34 cellular contexts compared by ENCODE assay signal in the genomic region with DNA sequence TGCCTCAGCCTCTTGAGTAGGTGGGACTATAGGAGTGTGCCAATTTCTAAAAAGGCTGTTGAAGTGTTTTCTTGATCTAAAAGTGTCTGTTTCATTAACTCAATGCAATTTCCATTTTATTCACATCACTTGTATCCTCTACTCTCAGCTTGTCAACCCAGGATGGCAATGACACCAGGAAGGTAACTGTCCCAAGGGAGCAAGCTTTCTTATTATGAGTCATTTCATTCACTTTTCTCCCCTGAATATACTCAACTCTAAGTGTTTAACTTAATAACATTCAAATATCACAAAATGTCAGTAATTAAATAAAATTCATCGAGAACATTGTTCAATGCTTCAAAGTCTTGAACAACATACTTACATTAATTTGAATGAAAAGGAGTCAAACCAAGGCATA. TPM values are rescaled to one million over a fixed set of nuclear protein-coding genes. Genes with fewer than 3 reads are reported as not detected.
"Had no signal": no experiment of that assay in that cellular context is flagged by ENCODE, and none has a peak within 500 bp of the region (broad histone marks: within the 10 kb centered on the region; RNA-seq: fewer than 3 reads in every experiment).

No MANE protein-coding gene starts in this region.

- H3K27me3 ChIP-seq: ascending aorta, cardiac muscle cell, colonic mucosa, dorsolateral prefrontal cortex, gastrocnemius medialis, ovary, right lobe of liver, uterus had no signal

- H3K27ac ChIP-seq: ascending aorta, cardiac muscle cell, colonic mucosa, dorsolateral prefrontal cortex, gastrocnemius medialis, ovary, right lobe of liver, uterus, WERI-Rb-1 had no signal

- H3K4me1 ChIP-seq: ascending aorta, colonic mucosa, gastrocnemius medialis, uterus had no signal

- ATAC-seq: gastrocnemius medialis, left colon, right lobe of liver had no signal

- H3K9me3 Mint-ChIP-seq: activated CD4-positive, alpha-beta memory T cell treated with anti-CD3 and anti-CD28 coated beads for 36 hours; activated naive CD4-positive, alpha-beta T cell treated with anti-CD3 and anti-CD28 coated beads for 36 hours; activated naive CD8-positive, alpha-beta T cell treated with anti-CD3 and anti-CD28 coated beads, Interleukin-2, amount 10 ng/mL, durations not matched to agents 7 days and 5 days; activated T-helper 1 cell treated with anti-CD3 and anti-CD28 coated beads, Interleukin-12 subunit alpha, Interleukin-12 subunit beta, Interleukin-2, Interleukin-4 antibody, amounts not matched to agents 30 ng/mL and 10 ng/mL and 1 ng/mL, durations not matched to agents 14 hours and 24 hours and 36 hours; brain; naive B cell; stimulated activated naive CD8-positive, alpha-beta T cell treated with anti-CD3 and anti-CD28 coated beads, Interleukin-15, Interleukin-2, amounts not matched to agents 100 ng/mL and 50 ng/mL, for 24 hours; type B pancreatic cell had no signal

- H3K27ac Mint-ChIP-seq: activated CD4-positive, alpha-beta memory T cell treated with anti-CD3 and anti-CD28 coated beads for 36 hours; activated CD4-positive, alpha-beta T cell treated with anti-CD3 and anti-CD28 coated beads, Interleukin-2, amount 10 ng/mL, durations not matched to agents 24 days and 14 days; activated naive CD4-positive, alpha-beta T cell treated with anti-CD3 and anti-CD28 coated beads for 36 hours; activated naive CD8-positive, alpha-beta T cell treated with anti-CD3 and anti-CD28 coated beads, Interleukin-2, amount 10 ng/mL, durations not matched to agents 7 days and 5 days; activated T-helper 1 cell treated with anti-CD3 and anti-CD28 coated beads, Interleukin-12 subunit alpha, Interleukin-12 subunit beta, Interleukin-2, Interleukin-4 antibody, amounts not matched to agents 30 ng/mL and 10 ng/mL and 1 ng/mL, durations not matched to agents 14 hours and 24 hours and 36 hours; brain; mesothelial cell of epicardium; progenitor cell of endocrine pancreas; stimulated activated naive CD8-positive, alpha-beta T cell treated with anti-CD3 and anti-CD28 coated beads, Interleukin-15, Interleukin-2, amounts not matched to agents 100 ng/mL and 50 ng/mL, for 24 hours; type B pancreatic cell had no signal

- DNase-seq: activated CD4-positive, alpha-beta memory T cell treated with anti-CD3 and anti-CD28 coated beads for 36 hours; activated CD4-positive, alpha-beta T cell treated with anti-CD3 and anti-CD28 coated beads, Interleukin-2, amount 10 ng/mL, durations not matched to agents 24 days and 14 days; activated CD4-positive, CD25-positive, alpha-beta regulatory T cell treated with anti-CD3 and anti-CD28 coated beads, Interleukin-2, amount 50 U/mL, for 72 hours; activated CD8-positive, alpha-beta memory T cell treated with anti-CD3 and anti-CD28 coated beads, Interleukin-2, amount 50 U/mL, for 4 hours; activated effector memory CD4-positive, alpha-beta T cell treated with anti-CD3 and anti-CD28 coated beads, Interleukin-2, amount 50 U/mL, for 16 hours; activated naive CD4-positive, alpha-beta T cell treated with anti-CD3 and anti-CD28 coated beads for 36 hours; activated naive CD8-positive, alpha-beta T cell treated with anti-CD3 and anti-CD28 coated beads, Interleukin-2, amount 10 ng/mL, durations not matched to agents 7 days and 5 days; activated T-cell treated with anti-CD3 and anti-CD28 coated beads, Interleukin-2, amount 50 U/mL, for 1 hour; cerebellar nuclear complex; colonic mucosa; dorsolateral prefrontal cortex; effector memory CD4-positive, alpha-beta T cell; erythroblast; gastrocnemius medialis; glutamatergic neuron; hippocampal formation; kidney; left colon; naive B cell; ovary; right lobe of liver; stimulated activated CD4-positive, alpha-beta T cell treated with anti-CD3 and anti-CD28 coated beads, Interleukin-2, amount 100 ng/mL, for 48 hours; T1000; uterus; WERI-Rb-1 had no signal

- H3K36me3 ChIP-seq: cardiac muscle cell, colonic mucosa, gastrocnemius medialis, ovary, uterus, WERI-Rb-1 had no signal

- H3K4me3 Mint-ChIP-seq: activated CD4-positive, alpha-beta memory T cell treated with anti-CD3 and anti-CD28 coated beads for 36 hours; activated CD4-positive, alpha-beta T cell treated with anti-CD3 and anti-CD28 coated beads, Interleukin-2, amount 10 ng/mL, durations not matched to agents 24 days and 14 days; activated naive CD4-positive, alpha-beta T cell treated with anti-CD3 and anti-CD28 coated beads for 36 hours; activated naive CD8-positive, alpha-beta T cell treated with anti-CD3 and anti-CD28 coated beads, Interleukin-2, amount 10 ng/mL, durations not matched to agents 7 days and 5 days; activated T-helper 1 cell treated with anti-CD3 and anti-CD28 coated beads, Interleukin-12 subunit alpha, Interleukin-12 subunit beta, Interleukin-2, Interleukin-4 antibody, amounts not matched to agents 30 ng/mL and 10 ng/mL and 1 ng/mL, durations not matched to agents 14 hours and 24 hours and 36 hours; brain; mesothelial cell of epicardium; naive B cell; stimulated activated naive CD8-positive, alpha-beta T cell treated with anti-CD3 and anti-CD28 coated beads, Interleukin-15, Interleukin-2, amounts not matched to agents 100 ng/mL and 50 ng/mL, for 24 hours; type B pancreatic cell had no signal

- H3K4me1 Mint-ChIP-seq: brain, mesothelial cell of epicardium had no signal

- H3K4me3 ChIP-seq: ascending aorta, cardiac muscle cell, colonic mucosa, dorsolateral prefrontal cortex, gastrocnemius medialis, ovary, right lobe of liver, uterus had no signal

- H3K9me3 ChIP-seq: ascending aorta, colonic mucosa, gastrocnemius medialis, ovary, right lobe of liver, uterus had no signal

- H3K27me3 Mint-ChIP-seq: activated CD4-positive, alpha-beta memory T cell treated with anti-CD3 and anti-CD28 coated beads for 36 hours; activated CD4-positive, alpha-beta T cell treated with anti-CD3 and anti-CD28 coated beads, Interleukin-2, amount 10 ng/mL, durations not matched to agents 24 days and 14 days; activated naive CD8-positive, alpha-beta T cell treated with anti-CD3 and anti-CD28 coated beads, Interleukin-2, amount 10 ng/mL, durations not matched to agents 7 days and 5 days; brain; naive B cell; progenitor cell of endocrine pancreas; stimulated activated naive CD8-positive, alpha-beta T cell treated with anti-CD3 and anti-CD28 coated beads, Interleukin-15, Interleukin-2, amounts not matched to agents 100 ng/mL and 50 ng/mL, for 24 hours; type B pancreatic cell had no signal

RNA-seq across cellular contexts. Expression of a gene that starts 22.9 kb away (rescaled TPM):
- total RNA-seq: ascending aorta, gastrocnemius medialis had no signal
- polyA plus RNA-seq: cardiac muscle cell, neural cell had no signal
